In the genomic region with DNA sequence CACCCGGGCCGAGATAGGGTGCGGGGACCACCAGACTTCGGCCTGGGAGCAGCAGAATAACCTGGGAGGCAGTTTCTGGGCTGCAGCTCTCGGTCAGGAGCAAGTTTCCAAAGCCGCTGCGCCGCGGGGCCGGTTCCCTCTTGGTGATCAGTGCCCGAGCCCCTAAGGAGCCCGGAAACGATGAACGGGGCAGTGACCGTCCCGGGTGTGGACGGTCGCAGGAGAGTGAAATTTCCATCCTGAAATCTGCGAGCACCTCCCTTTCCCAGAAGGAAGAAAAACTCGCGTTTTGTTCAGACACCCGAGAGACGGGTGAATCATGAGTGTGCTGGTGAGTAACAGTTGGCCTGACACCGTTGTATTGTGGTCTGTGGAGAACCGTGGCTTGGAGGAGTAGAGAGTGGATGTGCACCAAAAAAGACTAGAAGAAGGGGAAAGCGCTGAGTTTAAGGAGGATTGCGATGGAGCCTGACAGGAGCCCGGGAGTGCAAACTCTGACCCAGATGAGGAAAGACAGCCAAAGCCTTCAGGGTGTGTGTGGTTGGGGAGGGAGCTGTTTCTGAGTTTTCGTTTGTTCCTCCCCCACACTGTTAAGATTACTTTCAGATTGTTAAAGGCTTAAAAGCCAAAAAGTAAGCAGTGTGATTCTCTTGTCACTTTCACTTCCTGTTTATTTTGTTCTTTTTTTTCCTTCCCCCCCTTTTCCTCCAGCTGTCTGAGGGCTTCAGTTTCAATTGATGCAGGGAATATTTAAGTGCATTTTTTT, we compare ENCODE assay signal across 8 cellular contexts. TPM values are rescaled to one million over a fixed set of nuclear protein-coding genes. Genes with fewer than 3 reads are reported as not detected.
DNase-seq lines count a peak whose midpoint lies in the region; ATAC-seq and TF ChIP-seq lines count a peak whose summit lies in the region.

No MANE protein-coding gene starts in this region.

- peaks cover 0 to 2% (median 0%) of the 10 kb centered on the region in 7 donors for H3K9me3 Mint-ChIP-seq in CD4-positive, CD25-positive, alpha-beta regulatory T cell
- H3K9me3 Mint-ChIP-seq in activated naive CD4-positive, alpha-beta T cell treated with anti-CD3 and anti-CD28 coated beads, Interleukin-2, amount 10 ng/mL, durations not matched to agents 7 days and 5 days: peaks cover 1% of the 10 kb centered on the region

- peak in 1 of 4 donors; percentile 44 for TF ChIP-seq POLR2A in upper lobe of left lung (IDR thresholded peaks at IDR 0.05)

- peaks cover 34 to 70% (median 50%) of the 10 kb centered on the region in 4 donors for H3K4me1 Mint-ChIP-seq in CD4-positive, CD25-positive, alpha-beta regulatory T cell
- peaks cover 56% of the 10 kb centered on the region for H3K4me1 Mint-ChIP-seq in activated naive CD4-positive, alpha-beta T cell treated with anti-CD3 and anti-CD28 coated beads, Interleukin-2, amount 10 ng/mL, durations not matched to agents 7 days and 5 days

- TF ChIP-seq EP300 in upper lobe of left lung (IDR thresholded peaks at IDR 0.05): no peak

- no peak overlapping the region for H3K9ac ChIP-seq in trophoblast cell (ENCODE audit: low read length)

- H3K4me2 ChIP-seq in trophoblast cell (ENCODE audit: low read length): peak overlapping the region; percentile 99

- H3K14ac ChIP-seq in trophoblast cell (ENCODE audit: low read length): peak overlapping the region; percentile 18

- peaks cover 10% of the 10 kb centered on the region for H3K36me3 ChIP-seq in CD4-positive, CD25-positive, alpha-beta regulatory T cell (ENCODE audit: control insufficient read depth, insufficient read depth, low read length)
- peaks cover 5% of the 10 kb centered on the region; the same call in 1 of the 2 replicates for H3K36me3 ChIP-seq in SJCRH30
- no peaks in the 10 kb centered on the region for H3K36me3 ChIP-seq in cardiac muscle cell
- no peaks in the 10 kb centered on the region for H3K36me3 ChIP-seq in trophoblast cell (ENCODE audit: control insufficient read depth in 1 of 2, insufficient read depth in 2 of 2, low read length in 2 of 2)
- H3K36me3 ChIP-seq in upper lobe of left lung: no peaks in the 10 kb centered on the region

- no peak overlapping the region for H2AK5ac ChIP-seq in trophoblast cell (ENCODE audit: low read length)

- H3K9me3 ChIP-seq in CD4-positive, CD25-positive, alpha-beta regulatory T cell (ENCODE audit: control insufficient read depth in 2 of 2, low read length in 2 of 2): no peaks in the 10 kb centered on the region
- no peaks in the 10 kb centered on the region for H3K9me3 ChIP-seq in SJCRH30 (replicated peaks)
- no peaks in the 10 kb centered on the region for H3K9me3 ChIP-seq in cardiac muscle cell (ENCODE audit: low read depth)
- H3K9me3 ChIP-seq in trophoblast cell (ENCODE audit: insufficient read depth, low read depth, low read length): peaks cover 3% of the 10 kb centered on the region
- no peaks in the 10 kb centered on the region for H3K9me3 ChIP-seq in upper lobe of left lung

- no peaks in the 10 kb centered on the region for H3K79me2 ChIP-seq in trophoblast cell (ENCODE audit: control insufficient read depth, insufficient read depth, low read length, poor library complexity)

- DNase-seq in CD4-positive, CD25-positive, alpha-beta regulatory T cell: peak; percentile 26 to 85 (median 77)
- DNase-seq in SJCRH30 (peak; percentile 59 to 70), cardiac muscle cell (ENCODE audit: low read depth in 1 of 2, low spot score in 1 of 2) (peak; percentile 23 to 80), trophoblast cell (peak; percentile 32 to 54), upper lobe of left lung (peak in 1 of 2 donors; percentile 26)
- peak; percentile 73 for DNase-seq in activated naive CD4-positive, alpha-beta T cell treated with anti-CD3 and anti-CD28 coated beads, Interleukin-2, amount 10 ng/mL, durations not matched to agents 7 days and 5 days

- H3K27ac Mint-ChIP-seq in CD4-positive, CD25-positive, alpha-beta regulatory T cell: peak overlapping the region; percentile 94 to 98 (median 96)
- peak overlapping the region; percentile 99 for H3K27ac Mint-ChIP-seq in activated naive CD4-positive, alpha-beta T cell treated with anti-CD3 and anti-CD28 coated beads, Interleukin-2, amount 10 ng/mL, durations not matched to agents 7 days and 5 days

- peak; percentile 42 to 59 for ATAC-seq in CD4-positive, CD25-positive, alpha-beta regulatory T cell (ENCODE audit: low read depth in 2 of 2)
- peak; percentile 57 for ATAC-seq in GM19397 (IDR thresholded peaks at IDR 0.05; ENCODE audit: unreplicated experiment)
- ATAC-seq in HG03520 (IDR thresholded peaks at IDR 0.05; ENCODE audit: unreplicated experiment): peak; percentile 59
- peak; percentile 78 to 87 for ATAC-seq in upper lobe of left lung (ENCODE audit: low FRiP score in 2 of 2)

- H3K27me3 Mint-ChIP-seq in CD4-positive, CD25-positive, alpha-beta regulatory T cell: no peaks in the 10 kb centered on the region
- H3K27me3 Mint-ChIP-seq in activated naive CD4-positive, alpha-beta T cell treated with anti-CD3 and anti-CD28 coated beads, Interleukin-2, amount 10 ng/mL, durations not matched to agents 7 days and 5 days: peaks cover 4% of the 10 kb centered on the region

- H3K27ac ChIP-seq in CD4-positive, CD25-positive, alpha-beta regulatory T cell (ENCODE audit: insufficient read depth, low read length, poor library complexity, severe bottlenecking): peak overlapping the region; percentile 95
- H3K27ac ChIP-seq in SJCRH30: peak overlapping the region; percentile 89
- H3K27ac ChIP-seq in cardiac muscle cell: no peak overlapping the region
- H3K27ac ChIP-seq in trophoblast cell (ENCODE audit: low read depth, low read length): no peak overlapping the region
- peak overlapping the region; percentile 79 to 88 (median 84) for H3K27ac ChIP-seq in upper lobe of left lung

- no peak overlapping the region for H3K23ac ChIP-seq in trophoblast cell (ENCODE audit: low read length)

- CTCF ChIA-PET in activated naive CD4-positive, alpha-beta T cell treated with anti-CD3 and anti-CD28 coated beads, Interleukin-2, amount 10 ng/mL, durations not matched to agents 7 days and 5 days (lab: Charles Lee): interaction anchor here (0.9 to 1.1 kb wide), 2 partner anchors 98 to 128 kb away, joined by 3 to 5 read pairs; no protein-coding TSS in a partner anchor

- H2BK5ac ChIP-seq in trophoblast cell (ENCODE audit: low read depth, low read length, poor library complexity): no peak overlapping the region

- peaks cover 23% of the 10 kb centered on the region for H3K36me3 Mint-ChIP-seq in CD4-positive, CD25-positive, alpha-beta regulatory T cell
- H3K36me3 Mint-ChIP-seq in activated naive CD4-positive, alpha-beta T cell treated with anti-CD3 and anti-CD28 coated beads, Interleukin-2, amount 10 ng/mL, durations not matched to agents 7 days and 5 days: peaks cover 57% of the 10 kb centered on the region

- peak overlapping the region; percentile 97 to 100 (median 98) for H3K4me3 Mint-ChIP-seq in CD4-positive, CD25-positive, alpha-beta regulatory T cell
- H3K4me3 Mint-ChIP-seq in activated naive CD4-positive, alpha-beta T cell treated with anti-CD3 and anti-CD28 coated beads, Interleukin-2, amount 10 ng/mL, durations not matched to agents 7 days and 5 days: peak overlapping the region; percentile 96

- H3K4me1 ChIP-seq in CD4-positive, CD25-positive, alpha-beta regulatory T cell (ENCODE audit: control insufficient read depth, insufficient read depth, low read length, poor library complexity, severe bottlenecking): peaks cover 49% of the 10 kb centered on the region
- peaks cover 12% of the 10 kb centered on the region for H3K4me1 ChIP-seq in SJCRH30
- H3K4me1 ChIP-seq in cardiac muscle cell (ENCODE audit: low read depth): peaks cover 3% of the 10 kb centered on the region
- H3K4me1 ChIP-seq in trophoblast cell (ENCODE audit: control insufficient read depth in 1 of 2, insufficient read depth in 2 of 2, low read length in 2 of 2): peaks cover 6 to 9% of the 10 kb centered on the region in 2 experiments
- peaks cover 9 to 25% (median 13%) of the 10 kb centered on the region in 4 donors for H3K4me1 ChIP-seq in upper lobe of left lung

- no peak overlapping the region for H2BK120ac ChIP-seq in trophoblast cell (ENCODE audit: insufficient read depth, low read length, poor library complexity)

- peak overlapping the region; percentile 93 for H3K4me3 ChIP-seq in CD4-positive, CD25-positive, alpha-beta regulatory T cell (ENCODE audit: low read depth, low read length)
- H3K4me3 ChIP-seq in SJCRH30: peak overlapping the region; percentile 74
- H3K4me3 ChIP-seq in cardiac muscle cell: peak overlapping the region; percentile 79
- peak overlapping the region; percentile 79 for H3K4me3 ChIP-seq in trophoblast cell (ENCODE audit: low read depth, low read length)
- peak overlapping the region; percentile 63 to 91 (median 80) for H3K4me3 ChIP-seq in upper lobe of left lung

- H4K91ac ChIP-seq in trophoblast cell (ENCODE audit: low read depth, low read length): no peak overlapping the region

- WGBS in trophoblast cell (ENCODE audit: extremely low coverage, insufficient coverage, insufficient read length): no CpG with 5 or more reads among the region's 29 CpGs
- WGBS in upper lobe of left lung, 2 donors: 0% methylated on average over 24 to 29 of the region's 29 CpGs

- no peak overlapping the region for H3K4ac ChIP-seq in trophoblast cell (ENCODE audit: low read depth, low read length)

- no peak overlapping the region for H3K18ac ChIP-seq in trophoblast cell (ENCODE audit: low read length)

- no peaks in the 10 kb centered on the region for H3K27me3 ChIP-seq in CD4-positive, CD25-positive, alpha-beta regulatory T cell (ENCODE audit: control insufficient read depth, insufficient read depth, low read length)
- no peaks in the 10 kb centered on the region for H3K27me3 ChIP-seq in SJCRH30
- H3K27me3 ChIP-seq in cardiac muscle cell: peaks cover 29% of the 10 kb centered on the region
- H3K27me3 ChIP-seq in trophoblast cell (ENCODE audit: insufficient read depth, low read length): no peaks in the 10 kb centered on the region
- H3K27me3 ChIP-seq in upper lobe of left lung: no peaks in the 10 kb centered on the region

- H4K8ac ChIP-seq in trophoblast cell (ENCODE audit: low read depth, low read length): peak overlapping the region; percentile 16

- peak overlapping the region; percentile 43 for H2AFZ ChIP-seq in trophoblast cell (ENCODE audit: insufficient read depth, low read length, poor library complexity)

- no peak overlapping the region for H4K12ac ChIP-seq in trophoblast cell (ENCODE audit: low read depth, low read length)

- H2BK12ac ChIP-seq in trophoblast cell (ENCODE audit: low read length): no peak overlapping the region

- no peak for TF ChIP-seq CTCF in cardiac muscle cell (IDR thresholded peaks at IDR 0.05; ENCODE audit: low read depth, low read length)
- TF ChIP-seq CTCF in upper lobe of left lung (IDR thresholded peaks at IDR 0.05): no peak

- H3K79me1 ChIP-seq in trophoblast cell (ENCODE audit: low read length): no peaks in the 10 kb centered on the region

RNA-seq across cellular contexts. Expression of gene MCUB, which starts 0.8 kb away (rescaled TPM):
- total RNA-seq in CD4-positive, CD25-positive, alpha-beta regulatory T cell: 96.3 TPM
- polyA plus RNA-seq in CD4-positive, CD25-positive, alpha-beta regulatory T cell: 100 to 1,000 TPM; 189 to 208 (median 195) TPM
- total RNA-seq in SJCRH30 (2014; rRNA removed; shearing (Covaris generic)): 39.9 and 46.1 TPM in 2 replicates
- 0.56 and 1.4 TPM in 2 replicates for total RNA-seq in cardiac muscle cell
- 3.1 and 3.2 TPM in 2 replicates for polyA plus RNA-seq in cardiac muscle cell
- polyA plus RNA-seq in trophoblast cell (2013): 3.8 and 3.9 TPM in 2 replicates
- total RNA-seq in upper lobe of left lung: 10 to 100 TPM in 5 of 6 donors, 1 to 10 TPM in 1; 8.8 to 37.9 (median 19.4) TPM

Comparison
In these comparisons a context has a peak if more than half of its experiments do, and no peak if none do; other contexts are left out.
1. H3K27ac ChIP-seq: peak in CD4-positive, CD25-positive, alpha-beta regulatory T cell (single experiment), SJCRH30 (single experiment) and upper lobe of left lung (4 of 4); none in cardiac muscle cell (single experiment) and trophoblast cell (single experiment).
2. Peak in every context shown above with its lines, with median percentiles within 50 percentile points of each other: ATAC-seq and H3K4me3 ChIP-seq.